In the genomic region with DNA sequence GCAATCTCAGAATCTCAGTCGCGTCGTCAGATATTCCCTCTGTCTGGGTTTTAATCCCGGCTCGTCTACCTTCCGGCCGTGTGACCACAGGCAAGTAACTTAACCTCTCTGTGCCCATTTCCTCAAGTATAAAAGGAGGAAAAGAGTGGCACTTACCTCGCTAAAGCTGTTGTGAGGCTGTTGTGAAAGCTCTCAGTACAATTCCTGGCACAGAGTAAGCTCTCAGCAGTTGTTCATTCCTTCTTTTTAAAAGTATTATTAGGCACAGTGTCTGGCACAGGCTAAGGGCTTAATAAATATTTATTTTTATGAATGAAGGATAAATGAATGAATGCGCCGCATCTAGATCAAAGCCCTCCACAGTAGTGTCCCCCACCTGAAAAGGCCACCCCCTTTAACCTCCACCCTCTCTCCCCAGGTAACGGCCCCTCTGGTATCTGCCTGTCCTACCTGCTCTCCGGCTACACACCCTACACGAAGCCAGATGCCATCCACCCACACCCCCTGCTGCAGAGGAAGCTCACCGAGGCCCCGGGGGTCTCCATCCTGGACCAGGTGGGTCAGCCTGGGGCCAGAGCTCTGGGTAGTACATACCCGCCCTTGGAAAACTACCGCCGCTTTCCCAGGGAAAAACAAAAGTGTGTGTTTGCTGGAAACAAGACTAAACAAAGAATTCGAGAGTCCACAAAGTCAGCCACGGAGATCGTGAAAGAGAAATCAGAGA, we compare ENCODE assay signal across 21 cellular contexts. TPM values are rescaled to one million over a fixed set of nuclear protein-coding genes. Genes with fewer than 3 reads are reported as not detected.
"Had no signal": no experiment of that assay in that cellular context is flagged by ENCODE, and none has a peak within 500 bp of the region (broad histone marks: within the 10 kb centered on the region; RNA-seq: fewer than 3 reads in every experiment).

No MANE protein-coding gene starts in this region.

- H2AFZ ChIP-seq: hepatocyte had no signal

- H3K36me3 Mint-ChIP-seq: activated naive CD4-positive, alpha-beta T cell treated with anti-CD3 and anti-CD28 coated beads, Interleukin-2, amount 50 U/mL, for 72 hours; natural killer cell had no signal

- ATAC-seq: activated CD4-positive, CD25-positive, alpha-beta regulatory T cell treated with anti-CD3 and anti-CD28 coated beads, Interleukin-2, amount 50 U/mL, for 24 hours; activated CD8-positive, alpha-beta T cell treated with anti-CD3 and anti-CD28 coated beads, Interleukin-2, amount 10 ng/mL, durations not matched to agents 7 days and 5 days; activated naive CD4-positive, alpha-beta T cell treated with anti-CD3 and anti-CD28 coated beads, Interleukin-2, amount 50 U/mL, for 72 hours; natural killer cell; stimulated activated naive CD8-positive, alpha-beta T cell treated with anti-CD3 and anti-CD28 coated beads, Interleukin-15, amount 100 ng/mL, for 72 hours had no signal

- H3K9ac ChIP-seq: SK-N-SH had no signal

- H3K9me3 ChIP-seq: neutrophil, SK-N-SH, transverse colon, uterus had no signal

- H3K27ac Mint-ChIP-seq: activated CD4-positive, alpha-beta T cell treated with anti-CD3 and anti-CD28 coated beads, Interleukin-2, amount 10 ng/mL, durations not matched to agents 7 days and 5 days; activated CD8-positive, alpha-beta T cell treated with anti-CD3 and anti-CD28 coated beads, Interleukin-2, amount 10 ng/mL, durations not matched to agents 7 days and 5 days; activated naive CD4-positive, alpha-beta T cell treated with anti-CD3 and anti-CD28 coated beads, Interleukin-2, amount 50 U/mL, for 72 hours; activated T-helper 1 cell treated with anti-CD3 and anti-CD28 coated beads, Interleukin-12 subunit alpha, Interleukin-12 subunit beta, Interleukin-2, Interleukin-4 antibody, amounts not matched to agents 30 ng/mL and 10 ng/mL and 1 ng/mL, durations not matched to agents 14 hours and 24 hours and 36 hours; immature natural killer cell; stimulated activated naive CD8-positive, alpha-beta T cell treated with anti-CD3 and anti-CD28 coated beads, Interleukin-15, amount 100 ng/mL, for 72 hours had no signal

- H3K27ac ChIP-seq: hepatocyte, neutrophil, transverse colon, uterus, VCaP had no signal

- H3K9me3 Mint-ChIP-seq: activated CD4-positive, alpha-beta T cell treated with anti-CD3 and anti-CD28 coated beads, Interleukin-2, amount 10 ng/mL, durations not matched to agents 7 days and 5 days; activated naive CD4-positive, alpha-beta T cell treated with anti-CD3 and anti-CD28 coated beads, Interleukin-2, amount 50 U/mL, for 72 hours; activated T-helper 1 cell treated with anti-CD3 and anti-CD28 coated beads, Interleukin-12 subunit alpha, Interleukin-12 subunit beta, Interleukin-2, Interleukin-4 antibody, amounts not matched to agents 30 ng/mL and 10 ng/mL and 1 ng/mL, durations not matched to agents 14 hours and 24 hours and 36 hours; immature natural killer cell; natural killer cell; stimulated activated naive CD8-positive, alpha-beta T cell treated with anti-CD3 and anti-CD28 coated beads, Interleukin-15, amount 100 ng/mL, for 72 hours had no signal

- H3K4me2 ChIP-seq: hepatocyte, SK-N-SH had no signal

- H3K4me3 Mint-ChIP-seq: activated CD4-positive, alpha-beta T cell treated with anti-CD3 and anti-CD28 coated beads, Interleukin-2, amount 10 ng/mL, durations not matched to agents 7 days and 5 days; activated CD8-positive, alpha-beta T cell treated with anti-CD3 and anti-CD28 coated beads, Interleukin-2, amount 10 ng/mL, durations not matched to agents 7 days and 5 days; activated T-helper 1 cell treated with anti-CD3 and anti-CD28 coated beads, Interleukin-12 subunit alpha, Interleukin-12 subunit beta, Interleukin-2, Interleukin-4 antibody, amounts not matched to agents 30 ng/mL and 10 ng/mL and 1 ng/mL, durations not matched to agents 14 hours and 24 hours and 36 hours; immature natural killer cell; natural killer cell; stimulated activated naive CD8-positive, alpha-beta T cell treated with anti-CD3 and anti-CD28 coated beads, Interleukin-15, amount 100 ng/mL, for 72 hours had no signal

- H3K79me2 ChIP-seq: hepatocyte had no signal

- H3K4me1 Mint-ChIP-seq: immature natural killer cell had no signal

- H3K36me3 ChIP-seq: neutrophil, uterus had no signal

- H3K4me3 ChIP-seq: hepatocyte, transverse colon, uterus had no signal

- DNase-seq: activated CD4-positive, alpha-beta T cell treated with anti-CD3 and anti-CD28 coated beads, Interleukin-2, amount 10 ng/mL, durations not matched to agents 7 days and 5 days; activated CD8-positive, alpha-beta T cell treated with anti-CD3 and anti-CD28 coated beads, Interleukin-2, amount 10 ng/mL, durations not matched to agents 7 days and 5 days; immature natural killer cell; kidney glomerular epithelial cell; midbrain; natural killer cell; stimulated activated CD4-positive, alpha-beta T cell treated with anti-CD3 and anti-CD28 coated beads, Interleukin-1b, Interleukin-23, amount 100 ng/mL, for 48 hours; stimulated activated naive CD8-positive, alpha-beta T cell treated with anti-CD3 and anti-CD28 coated beads, Interleukin-15, amount 100 ng/mL, for 72 hours; transverse colon; uterus had no signal

- H3K27me3 ChIP-seq: hepatocyte, transverse colon, uterus had no signal

RNA-seq across cellular contexts. Expression of gene OSGIN1, which starts 6.0 kb away (rescaled TPM):
- total RNA-seq: cerebellum had no signal

RNA-seq across cellular contexts. Expression of gene NECAB2, which starts 9.0 kb away (rescaled TPM):
- total RNA-seq: activated CD4-positive, alpha-beta T cell treated with anti-CD3 and anti-CD28 coated beads, Interleukin-2, amount 10 ng/mL, durations not matched to agents 7 days and 5 days; activated CD8-positive, alpha-beta T cell treated with anti-CD3 and anti-CD28 coated beads, Interleukin-2, amount 10 ng/mL, durations not matched to agents 7 days and 5 days; activated naive CD4-positive, alpha-beta T cell treated with anti-CD3 and anti-CD28 coated beads, Interleukin-2, amount 50 U/mL, for 72 hours; activated T-helper 1 cell treated with anti-CD3 and anti-CD28 coated beads, Interleukin-12 subunit alpha, Interleukin-12 subunit beta, Interleukin-2, Interleukin-4 antibody, amounts not matched to agents 30 ng/mL and 10 ng/mL and 1 ng/mL, durations not matched to agents 14 hours and 24 hours and 36 hours; epithelial cell of proximal tubule; fibroblast of villous mesenchyme; hepatocyte; T-helper 2 cell treated with Interferon-gamma antibody and Interleukin-4, amounts not matched to agents 100 ng/mL and 5 ng/mL, for 36 hours had no signal
- polyA plus RNA-seq: immature natural killer cell had no signal
